ENCODE assay signal across 8 cellular contexts in genomic region chr4:145618912-145619638, GRCh38. TPM values are rescaled to one million over a fixed set of nuclear protein-coding genes. Genes with fewer than 3 reads are reported as not detected.
DNase-seq lines count a peak whose midpoint lies in the region; ATAC-seq and TF ChIP-seq lines count a peak whose summit lies in the region.

Gene MMAA, plus strand, starts transcription at chr4:145619385. Its CDS starts 19,755 bp downstream, at chr4:145639140.

- peaks cover 0 to 39% (median 16%) of the 10 kb centered on the region in 9 donors for H3K4me1 ChIP-seq in heart right ventricle

- peak within 1 kb of the TSS; percentile 63 to 92 (median 78) for H3K4me3 ChIP-seq in heart right ventricle

- H3K36me3 ChIP-seq in heart right ventricle = no peaks in the 10 kb centered on the region

- intact Hi-C loops in heart right ventricle (cut with DNase I) = loop anchor here in 8 of 10 donors (2.0 to 10.0 kb wide), 9 partner anchors 113 to 464 kb away; partner anchors contain the start of genes SMAD1 (in 4 of the 8) and OTUD4 (in 1 of the 8)
- intact Hi-C loops in posterior vena cava (cut with DNase I) = no loop called here

- H3K9me3 ChIP-seq in heart right ventricle = no peaks in the 10 kb centered on the region

- 0 to 1% (median 0%) methylated on average over 69 of the region's 69 CpGs for WGBS in adipose tissue, 3 donors
- WGBS in heart right ventricle, 2 donors = 0% methylated on average over 69 of the region's 69 CpGs

- H3K27ac ChIP-seq in adipose tissue (ENCODE audit: low read depth, low read length) (peak within 1 kb of the TSS; percentile 99), heart right ventricle (peak within 1 kb of the TSS; percentile 85 to 99 (median 96))

- peak; percentile 72 for DNase-seq in NCI-H1105 (lab: John Stamatoyannopoulos, UW)
- DNase-seq in SW480 (ENCODE audit: low spot score) = peak; percentile 89
- peak; percentile 96 to 97 for DNase-seq in heart right ventricle
- DNase-seq in posterior vena cava (ENCODE audit: low spot score) = peak; percentile 99
- peak; percentile 97 for DNase-seq in ureter (ENCODE audit: low spot score)

- TF ChIP-seq CTCF in GM12873 (IDR thresholded peaks at IDR 0.05; ENCODE audit: insufficient read depth, low read depth, low read length, missing control alignments) (peak; percentile 65), heart right ventricle (IDR thresholded peaks at IDR 0.05) (peak; percentile 48 to 81 (median 75))

- no peaks in the 10 kb centered on the region for H3K27me3 ChIP-seq in heart right ventricle

- ATAC-seq in HG02642 (IDR thresholded peaks at IDR 0.05; ENCODE audit: poor library complexity, unreplicated experiment) (peak; percentile 92), heart right ventricle (peak; percentile 99 to 100 (median 100))

RNA-seq across cellular contexts. Expression of gene MMAA, which starts in this region (rescaled TPM):
- polyA plus RNA-seq in adipose tissue = 1 to 10 TPM; 2.1 to 5.2 (median 3.9) TPM
- total RNA-seq in heart right ventricle = 10 to 100 TPM in 5 of 10 donors, 1 to 10 TPM in 5; 6.6 to 13.5 (median 9.8) TPM
- 1 to 10 TPM; 3.3 to 7.1 TPM for polyA plus RNA-seq in heart right ventricle
- total RNA-seq in posterior vena cava = 1 to 10 TPM; 5.8 to 6.9 TPM
- 15.9 TPM for total RNA-seq in ureter

Comparison
In these comparisons a context has a peak if more than half of its experiments do, and no peak if none do; other contexts are left out.
1. Peak in every context shown above with its lines: DNase-seq, ATAC-seq, H3K4me3 ChIP-seq and H3K27ac ChIP-seq.
2. intact Hi-C loops: an anchor here in heart right ventricle (2.0 to 10.0 kb wide); none called in posterior vena cava.